In the genomic region with DNA sequence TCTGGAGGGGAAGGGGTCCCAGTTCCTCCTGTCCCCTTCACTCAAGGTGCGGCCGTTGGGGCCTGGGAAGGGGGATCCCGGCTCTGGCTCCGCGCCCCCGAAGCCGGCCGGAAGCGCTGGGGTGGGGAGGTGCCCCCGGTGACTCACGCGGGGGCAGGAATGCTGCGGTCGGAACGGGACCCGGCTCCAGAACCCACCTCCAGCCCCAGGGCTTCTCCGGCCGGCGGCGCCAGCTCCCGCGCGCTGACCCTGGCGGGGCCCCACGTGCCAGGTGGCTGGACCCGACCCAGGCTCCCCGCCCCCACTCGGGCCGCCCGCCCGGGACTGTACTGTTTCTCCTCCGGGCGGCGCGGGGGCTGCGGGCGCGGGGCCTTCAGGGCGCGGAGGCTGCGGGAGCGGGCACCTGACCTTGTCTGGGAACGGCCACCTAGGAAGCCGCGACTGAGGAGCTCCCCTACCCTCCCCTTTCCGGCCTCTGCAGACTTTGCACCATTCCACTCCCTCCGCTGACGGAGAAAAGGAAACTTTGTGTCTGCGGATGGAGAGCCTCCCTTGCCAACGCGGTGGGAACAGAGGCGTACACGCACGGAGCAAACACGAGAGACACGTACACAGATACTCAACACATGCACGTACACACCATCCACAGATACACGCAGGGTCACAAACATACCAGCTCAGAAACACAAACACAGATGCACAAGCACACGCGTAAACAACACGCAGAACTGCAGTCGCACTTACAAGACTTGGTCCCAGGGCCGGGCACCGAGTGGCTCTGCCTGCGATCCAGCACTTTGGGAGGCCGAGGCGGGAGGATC, we compare ENCODE assay signal across 8 cellular contexts. TPM values are rescaled to one million over a fixed set of nuclear protein-coding genes. Genes with fewer than 3 reads are reported as not detected.
DNase-seq lines count a peak whose midpoint lies in the region; ATAC-seq, FAIRE-seq and TF ChIP-seq lines count a peak whose summit lies in the region.

No MANE protein-coding gene starts in this region.

- POLR2A ChIA-PET in activated naive CD8-positive, alpha-beta T cell treated with anti-CD3 and anti-CD28 coated beads, Interleukin-2, amount 10 ng/mL, durations not matched to agents 7 days and 5 days (lab: Charles Lee), result interaction anchor here (0.8 to 1.5 kb wide), 3 partner anchors 22 to 123 kb away, joined by 3 to 12 read pairs (median 3); partner anchors contain the start of gene HNRNPUL1

- H3K27ac ChIP-seq in CD4-positive, CD25-positive, alpha-beta regulatory T cell (ENCODE audit: insufficient read depth, low read length, poor library complexity, severe bottlenecking), result no peak overlapping the region

- no peaks in the 10 kb centered on the region for H3K36me3 ChIP-seq in CD4-positive, CD25-positive, alpha-beta regulatory T cell (ENCODE audit: control insufficient read depth, insufficient read depth, low read length)

- H3K9me3 ChIP-seq in CD4-positive, CD25-positive, alpha-beta regulatory T cell (ENCODE audit: control insufficient read depth in 2 of 2, low read length in 2 of 2), result no peaks in the 10 kb centered on the region

- no peaks in the 10 kb centered on the region for H3K36me3 Mint-ChIP-seq in CD4-positive, CD25-positive, alpha-beta regulatory T cell
- H3K36me3 Mint-ChIP-seq in activated naive CD8-positive, alpha-beta T cell treated with anti-CD3 and anti-CD28 coated beads, Interleukin-2, amount 10 ng/mL, durations not matched to agents 7 days and 5 days, result no peaks in the 10 kb centered on the region
- peaks cover 5% of the 10 kb centered on the region for H3K36me3 Mint-ChIP-seq in type B pancreatic cell

- DNase-seq in CD4-positive, CD25-positive, alpha-beta regulatory T cell, result peak in 2 of 3 donors; percentile 21 to 24
- DNase-seq in RCC 7860 (ENCODE audit: low spot score), result peak; percentile 85
- DNase-seq in activated naive CD8-positive, alpha-beta T cell treated with anti-CD3 and anti-CD28 coated beads, Interleukin-2, amount 10 ng/mL, durations not matched to agents 7 days and 5 days, result peak; percentile 60
- DNase-seq in Right ventricle myocardium superior, result peak; percentile 74
- DNase-seq in omental fat pad (ENCODE audit: low spot score), result no peak
- DNase-seq in type B pancreatic cell (ENCODE audit: extremely low spot score, unreplicated experiment), result peak; percentile 76
- DNase-seq in D721Med (ENCODE audit: insufficient read length, low spot score), result no peak

- H3K4me3 ChIP-seq in CD4-positive, CD25-positive, alpha-beta regulatory T cell (ENCODE audit: low read depth, low read length), result peak overlapping the region; percentile 72

- H3K4me1 ChIP-seq in CD4-positive, CD25-positive, alpha-beta regulatory T cell (ENCODE audit: control insufficient read depth, insufficient read depth, low read length, poor library complexity, severe bottlenecking), result peaks cover 19% of the 10 kb centered on the region

- H3K4me3 Mint-ChIP-seq in CD4-positive, CD25-positive, alpha-beta regulatory T cell, result peak overlapping the region; percentile 51 to 93 (median 85)
- H3K4me3 Mint-ChIP-seq in activated naive CD8-positive, alpha-beta T cell treated with anti-CD3 and anti-CD28 coated beads, Interleukin-2, amount 10 ng/mL, durations not matched to agents 7 days and 5 days, result peak overlapping the region; percentile 90
- peak overlapping the region; percentile 92 for H3K4me3 Mint-ChIP-seq in type B pancreatic cell

- peaks cover 29% of the 10 kb centered on the region for H3K27me3 Mint-ChIP-seq in CD4-positive, CD25-positive, alpha-beta regulatory T cell
- peaks cover 19% of the 10 kb centered on the region for H3K27me3 Mint-ChIP-seq in activated naive CD8-positive, alpha-beta T cell treated with anti-CD3 and anti-CD28 coated beads, Interleukin-2, amount 10 ng/mL, durations not matched to agents 7 days and 5 days
- no peaks in the 10 kb centered on the region for H3K27me3 Mint-ChIP-seq in type B pancreatic cell

- ATAC-seq in CD4-positive, CD25-positive, alpha-beta regulatory T cell (ENCODE audit: low read depth in 2 of 2), result peak; percentile 23 to 44
- ATAC-seq in activated naive CD8-positive, alpha-beta T cell treated with anti-CD3 and anti-CD28 coated beads, Interleukin-2, amount 10 ng/mL, durations not matched to agents 7 days and 5 days (ENCODE audit: low read depth), result peak; percentile 62
- peak; percentile 83 for ATAC-seq in Right ventricle myocardium superior (ENCODE audit: poor library complexity)
- peak; percentile 81 for ATAC-seq in omental fat pad (ENCODE audit: low FRiP score)
- no peak for ATAC-seq in GM18502 (IDR thresholded peaks at IDR 0.05; ENCODE audit: poor library complexity, unreplicated experiment)

- H3K27me3 ChIP-seq in CD4-positive, CD25-positive, alpha-beta regulatory T cell (ENCODE audit: control insufficient read depth, insufficient read depth, low read length), result peaks cover 14% of the 10 kb centered on the region

- H3K4me1 Mint-ChIP-seq in CD4-positive, CD25-positive, alpha-beta regulatory T cell, result peaks cover 4 to 15% (median 10%) of the 10 kb centered on the region in 4 donors
- peaks cover 17% of the 10 kb centered on the region for H3K4me1 Mint-ChIP-seq in activated naive CD8-positive, alpha-beta T cell treated with anti-CD3 and anti-CD28 coated beads, Interleukin-2, amount 10 ng/mL, durations not matched to agents 7 days and 5 days
- H3K4me1 Mint-ChIP-seq in type B pancreatic cell (ENCODE audit: unreplicated experiment), result peaks cover 21% of the 10 kb centered on the region

- peak overlapping the region; percentile 90 to 95 (median 91) for H3K27ac Mint-ChIP-seq in CD4-positive, CD25-positive, alpha-beta regulatory T cell
- peak overlapping the region; percentile 84 for H3K27ac Mint-ChIP-seq in activated naive CD8-positive, alpha-beta T cell treated with anti-CD3 and anti-CD28 coated beads, Interleukin-2, amount 10 ng/mL, durations not matched to agents 7 days and 5 days
- peak overlapping the region; percentile 84 for H3K27ac Mint-ChIP-seq in type B pancreatic cell

- FAIRE-seq in RCC 7860 (lab: Jason Lieb, UNC) (no peak), D721Med (lab: Jason Lieb, UNC) (no peak)

- intact Hi-C loops in Right ventricle myocardium superior (cut with DNase I), result no loop called here

- H3K9me3 Mint-ChIP-seq in CD4-positive, CD25-positive, alpha-beta regulatory T cell, result peaks cover 0 to 2% (median 0%) of the 10 kb centered on the region in 7 donors
- no peaks in the 10 kb centered on the region for H3K9me3 Mint-ChIP-seq in activated naive CD8-positive, alpha-beta T cell treated with anti-CD3 and anti-CD28 coated beads, Interleukin-2, amount 10 ng/mL, durations not matched to agents 7 days and 5 days
- H3K9me3 Mint-ChIP-seq in type B pancreatic cell, result no peaks in the 10 kb centered on the region

- TF ChIP-seq CTCF in omental fat pad (IDR thresholded peaks at IDR 0.05) (no peak), type B pancreatic cell (conservative IDR thresholded peaks at IDR 0.05) (peak; percentile 55), D721Med (IDR thresholded peaks at IDR 0.05; ENCODE audit: insufficient read depth, missing control alignments) (no peak)

RNA-seq across cellular contexts. Expression of gene AXL, which starts 7.2 kb away (rescaled TPM):
- total RNA-seq in CD4-positive, CD25-positive, alpha-beta regulatory T cell, result not detected
- under 1 TPM; 0.08 to 0.47 (median 0.41) TPM for polyA plus RNA-seq in CD4-positive, CD25-positive, alpha-beta regulatory T cell
- total RNA-seq in activated naive CD8-positive, alpha-beta T cell treated with anti-CD3 and anti-CD28 coated beads, Interleukin-2, amount 10 ng/mL, durations not matched to agents 7 days and 5 days, result under 1 TPM; 0.11 to 0.17 TPM
- total RNA-seq in Right ventricle myocardium superior, result 18.0 TPM
- 100 to 1,000 TPM in 1 of 4 donors, 10 to 100 TPM in 3; 65.8 to 141 (median 78.7) TPM for total RNA-seq in omental fat pad
- 8.8 and 20.9 TPM in 2 replicates for total RNA-seq in type B pancreatic cell (ENCODE audit: low replicate concordance)

RNA-seq across cellular contexts. Expression of gene CYP2S1, which starts 33.2 kb away (rescaled TPM):
- not detected for total RNA-seq in CD4-positive, CD25-positive, alpha-beta regulatory T cell
- polyA plus RNA-seq in CD4-positive, CD25-positive, alpha-beta regulatory T cell, result under 1 TPM in 1 of 4 donors, not detected in 3; 0.28 TPM
- total RNA-seq in activated naive CD8-positive, alpha-beta T cell treated with anti-CD3 and anti-CD28 coated beads, Interleukin-2, amount 10 ng/mL, durations not matched to agents 7 days and 5 days, result 1 to 10 TPM; 1.1 to 1.2 TPM
- 0.56 TPM for total RNA-seq in Right ventricle myocardium superior
- total RNA-seq in omental fat pad, result 1 to 10 TPM in 3 of 4 donors, under 1 TPM in 1; 0.32 to 6.5 (median 5.5) TPM
- 33.1 and 121 TPM in 2 replicates for total RNA-seq in type B pancreatic cell (ENCODE audit: low replicate concordance)

RNA-seq across cellular contexts. Expression of gene HNRNPUL1, which starts 37.9 kb away (rescaled TPM):
- 354 TPM for total RNA-seq in CD4-positive, CD25-positive, alpha-beta regulatory T cell
- 10 to 100 TPM; 39.3 to 56.8 (median 45.4) TPM for polyA plus RNA-seq in CD4-positive, CD25-positive, alpha-beta regulatory T cell
- total RNA-seq in activated naive CD8-positive, alpha-beta T cell treated with anti-CD3 and anti-CD28 coated beads, Interleukin-2, amount 10 ng/mL, durations not matched to agents 7 days and 5 days, result 100 to 1,000 TPM; 301 to 333 TPM
- total RNA-seq in Right ventricle myocardium superior, result 114 TPM
- 100 to 1,000 TPM in 3 of 4 donors, 10 to 100 TPM in 1; 92.5 to 173 (median 117) TPM for total RNA-seq in omental fat pad
- 189 and 244 TPM in 2 replicates for total RNA-seq in type B pancreatic cell (ENCODE audit: low replicate concordance)

Comparison
In these comparisons a context has a peak if more than half of its experiments do, and no peak if none do; other contexts are left out.
1. DNase-seq: peak in CD4-positive, CD25-positive, alpha-beta regulatory T cell (2 of 3), RCC 7860 (single experiment), activated naive CD8-positive, alpha-beta T cell treated with anti-CD3 and anti-CD28 coated beads, Interleukin-2, amount 10 ng/mL, durations not matched to agents 7 days and 5 days (single experiment), Right ventricle myocardium superior (single experiment) and type B pancreatic cell (single experiment); none in omental fat pad (single experiment) and D721Med (single experiment).
2. Peak in every context shown above with its lines, with median percentiles within 50 percentile points of each other: H3K27ac Mint-ChIP-seq and H3K4me3 Mint-ChIP-seq.